ENCODE assay signal across 15 cellular contexts in the genomic region with DNA sequence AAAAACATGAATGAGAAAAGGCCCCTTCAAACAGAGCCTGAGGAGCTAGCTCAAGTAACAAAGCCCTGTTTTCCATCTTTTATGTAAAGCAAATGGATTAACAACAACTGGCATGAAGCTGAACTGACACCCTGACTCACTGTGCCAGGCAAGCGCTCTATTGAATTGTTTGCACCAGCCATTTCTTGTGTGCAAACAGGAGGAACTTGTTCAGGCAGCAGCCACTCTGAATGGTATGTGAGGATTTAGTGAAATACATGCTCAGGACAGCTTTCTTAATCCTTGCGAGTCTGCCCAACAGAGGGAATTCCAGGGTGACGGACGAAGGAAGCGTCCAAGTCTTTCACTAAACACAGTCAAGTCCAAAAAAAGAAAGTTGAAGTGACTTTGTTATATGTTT.
DNase-seq lines count a peak whose midpoint lies in the region; ATAC-seq, FAIRE-seq and TF ChIP-seq lines count a peak whose summit lies in the region.
"Had no signal": no experiment of that assay in that cellular context is flagged by ENCODE, and none has a peak within 500 bp of the region (broad histone marks: within the 10 kb centered on the region; RNA-seq: fewer than 3 reads in every experiment).

No MANE protein-coding gene starts in this region.

- no peak for TF ChIP-seq CTCF in mammary epithelial cell (conservative IDR thresholded peaks at IDR 0.05 in 1 of 2, IDR thresholded peaks at IDR 0.05 in 1 of 2; ENCODE audit: extremely low read depth in 1 of 2, insufficient read depth in 1 of 2, low read depth in 1 of 2, low read length in 2 of 2)
- TF ChIP-seq CTCF in retinal pigment epithelial cell (conservative IDR thresholded peaks at IDR 0.05; ENCODE audit: low read depth, low read length) = no peak

- no peak for ATAC-seq in GM21723 (IDR thresholded peaks at IDR 0.05; ENCODE audit: unreplicated experiment)
- ATAC-seq in stimulated activated memory B cell treated with anti-CD40 and anti-IgM and Interleukin-4, amounts not matched to agents 10 μg/mL and 1 μg/mL and 100 μg/mL, for 72 hours = no peak
- ATAC-seq: activated T-helper 17 cell treated with anti-CD3 and anti-CD28 coated beads, Interleukin-2, amount 50 U/mL, for 72 hours had no signal

- BruUV-seq in mammary epithelial cell (replicated peaks; lab: Mats Ljungman, UMichigan) = no TSS peak

- no peak for FAIRE-seq in GM12892 (lab: Jason Lieb, UNC)

- dilution Hi-C loops in mammary epithelial cell (cut with HindIII; ENCODE audit: low sequenced_read_pairs) = no loop called here

- TF ChIP-seq POLR2A in GM12892 (IDR thresholded peaks at IDR 0.05; ENCODE audit: low read depth, low read length) = no peak

- H3K79me2 ChIP-seq in mammary epithelial cell (ENCODE audit: insufficient read depth, low read length) = no peaks in the 10 kb centered on the region

- H3K36me3 ChIP-seq in mammary epithelial cell (ENCODE audit: insufficient read depth, low read length) = no peaks in the 10 kb centered on the region

- no peaks in the 10 kb centered on the region for H3K27me3 Mint-ChIP-seq in stimulated activated memory B cell treated with anti-CD40 and anti-IgM and Interleukin-4, amounts not matched to agents 10 μg/mL and 1 μg/mL and 100 μg/mL, for 72 hours
- H3K27me3 Mint-ChIP-seq: activated B cell treated with CpG ODN at 0.5 μM for 24 hours; activated T-helper 17 cell treated with anti-CD3 and anti-CD28 coated beads, Interleukin-2, amount 50 U/mL, for 72 hours; B cell had no signal

- no peaks in the 10 kb centered on the region for H3K27me3 ChIP-seq in mammary epithelial cell (ENCODE audit: insufficient read depth, low read length)

- intact Hi-C loops in mammary epithelial cell (cut with micrococcal nuclease) = no loop called here

- no peak overlapping the region for H3K27ac Mint-ChIP-seq in stimulated activated memory B cell treated with anti-CD40 and anti-IgM and Interleukin-4, amounts not matched to agents 10 μg/mL and 1 μg/mL and 100 μg/mL, for 72 hours
- H3K27ac Mint-ChIP-seq: activated B cell treated with CpG ODN at 0.5 μM for 24 hours; activated T-helper 17 cell treated with anti-CD3 and anti-CD28 coated beads, Interleukin-2, amount 50 U/mL, for 72 hours; B cell had no signal

- no peaks in the 10 kb centered on the region for H3K9me3 Mint-ChIP-seq in stimulated activated memory B cell treated with anti-CD40 and anti-IgM and Interleukin-4, amounts not matched to agents 10 μg/mL and 1 μg/mL and 100 μg/mL, for 72 hours
- H3K9me3 Mint-ChIP-seq: activated B cell treated with CpG ODN at 0.5 μM for 24 hours had no signal

- peaks cover 18% of the 10 kb centered on the region for H3K4me1 Mint-ChIP-seq in stimulated activated memory B cell treated with anti-CD40 and anti-IgM and Interleukin-4, amounts not matched to agents 10 μg/mL and 1 μg/mL and 100 μg/mL, for 72 hours
- H3K4me1 Mint-ChIP-seq: activated T-helper 17 cell treated with anti-CD3 and anti-CD28 coated beads, Interleukin-2, amount 50 U/mL, for 72 hours had no signal

- DNase-seq in NCI-H1048 (lab: John Stamatoyannopoulos, UW) = peak; percentile 32
- DNase-seq in mammary epithelial cell = peak; percentile 73
- DNase-seq in iPS-NIHi7 (ENCODE audit: extremely low spot score) = peak; percentile 16
- peak; percentile 85 for DNase-seq in retinal pigment epithelial cell (ENCODE audit: low read depth)
- no peak for DNase-seq in SW 1271 (lab: John Stamatoyannopoulos, UW)
- DNase-seq in GM12892 (ENCODE audit: insufficient read length) = no peak
- DNase-seq: activated B cell treated with CpG ODN at 0.5 μM for 24 hours; activated CD8-positive, alpha-beta memory T cell treated with anti-CD3 and anti-CD28 coated beads for 24 hours; IMR-90; NCI-H2029; NCI-H774 had no signal

- peak overlapping the region; percentile 81 for H2AFZ ChIP-seq in mammary epithelial cell (ENCODE audit: low read depth, low read length)

- H3K9me3 ChIP-seq in mammary epithelial cell (replicated peaks; ENCODE audit: insufficient read depth, low read length) = no peaks in the 10 kb centered on the region

- in situ Hi-C loops in mammary epithelial cell (cut with MboI; ENCODE audit: low sequenced_read_pairs in 2 of 2) = no loop called here

- no peak overlapping the region for H3K4me3 Mint-ChIP-seq in stimulated activated memory B cell treated with anti-CD40 and anti-IgM and Interleukin-4, amounts not matched to agents 10 μg/mL and 1 μg/mL and 100 μg/mL, for 72 hours
- H3K4me3 Mint-ChIP-seq: activated B cell treated with CpG ODN at 0.5 μM for 24 hours; activated T-helper 17 cell treated with anti-CD3 and anti-CD28 coated beads, Interleukin-2, amount 50 U/mL, for 72 hours; B cell had no signal

- H3K9ac ChIP-seq in mammary epithelial cell (ENCODE audit: insufficient read depth, low read length) = no peak overlapping the region

- peaks cover 13% of the 10 kb centered on the region for H3K4me1 ChIP-seq in mammary epithelial cell (ENCODE audit: insufficient read depth, low read length)

- H3K36me3 Mint-ChIP-seq in stimulated activated memory B cell treated with anti-CD40 and anti-IgM and Interleukin-4, amounts not matched to agents 10 μg/mL and 1 μg/mL and 100 μg/mL, for 72 hours = no peaks in the 10 kb centered on the region

- peak overlapping the region in 2 of 3 experiments; percentile 2 to 29 for H3K4me3 ChIP-seq in mammary epithelial cell (replicated peaks in 1 of 3; ENCODE audit: insufficient read depth in 1 of 3, low read depth in 2 of 3, low read length in 3 of 3)
- no peak overlapping the region for H3K4me3 ChIP-seq in retinal pigment epithelial cell (ENCODE audit: low read length)

- CTCF ChIA-PET in mammary epithelial cell (lab: Charles Lee; ENCODE audit: low non-redundant PET) = interaction anchor here (0.6 kb wide), 1 partner anchor 332 kb away, joined by 4 read pairs; no protein-coding TSS in a partner anchor

- peak overlapping the region; percentile 72 for H3K4me2 ChIP-seq in mammary epithelial cell (ENCODE audit: insufficient read depth, low read depth, low read length)

- WGBS in mammary epithelial cell (ENCODE audit: low coverage, missing lambda C conversion rate) = 7% methylated on average over 5 of the region's 5 CpGs

- H4K20me1 ChIP-seq in mammary epithelial cell (ENCODE audit: insufficient read depth, low read length) = no peaks in the 10 kb centered on the region

- H3K27ac ChIP-seq in mammary epithelial cell (ENCODE audit: insufficient read depth, low read depth, low read length) = no peak overlapping the region

Comparison
In these comparisons a context has a peak if more than half of its experiments do, and no peak if none do; other contexts are left out.
1. DNase-seq: peak in NCI-H1048 (single experiment), mammary epithelial cell (single experiment), iPS-NIHi7 (single experiment) and retinal pigment epithelial cell (single experiment); none in SW 1271 (0 of 2) and GM12892 (single experiment).